ENCODE assay signal across 9 cellular contexts in genomic region chr7:137169282-137169698, GRCh38.
DNase-seq lines count a peak whose midpoint lies in the region; ATAC-seq, FAIRE-seq and TF ChIP-seq lines count a peak whose summit lies in the region.
"Had no signal": no experiment of that assay in that cellular context is flagged by ENCODE, and none has a peak within 500 bp of the region (broad histone marks: within the 10 kb centered on the region; RNA-seq: fewer than 3 reads in every experiment).

No MANE protein-coding gene starts in this region.

- TF ChIP-seq CTCF in A549 (IDR thresholded peaks at IDR 0.05) (0 out of 3 replicates have a peak, but pooled peaks have one; percentile 11), HFFc6 (IDR thresholded peaks at IDR 0.05) (peak; percentile 86), colonic mucosa (IDR thresholded peaks at IDR 0.05) (peak; percentile 32), liver (IDR thresholded peaks at IDR 0.05; ENCODE audit: low read depth, low read length, missing input control) (peak; percentile 91)

- no peak for TF ChIP-seq EP300 in A549 (IDR thresholded peaks at IDR 0.05)

- H3K4me3 Mint-ChIP-seq in HFFc6, result no peak overlapping the region
- no peak overlapping the region for H3K4me3 Mint-ChIP-seq in activated CD4-positive, alpha-beta T cell treated with anti-CD3 and anti-CD28 coated beads for 36 hours
- H3K4me3 Mint-ChIP-seq: CD4-positive, CD25-positive, alpha-beta regulatory T cell had no signal

- TF ChIP-seq POLR2A in A549 (IDR thresholded peaks at IDR 0.05; ENCODE audit: low read length), result no peak

- TF ChIP-seq RAD21 in A549 (conservative IDR thresholded peaks at IDR 0.05 in 1 of 2, IDR thresholded peaks at IDR 0.05 in 1 of 2) (peak in 1 of 2 experiments; percentile 51; a peak in 3 of 5 replicates), liver (IDR thresholded peaks at IDR 0.05) (peak; percentile 99 to 100)

- no peaks in the 10 kb centered on the region for H3K27me3 ChIP-seq in colonic mucosa
- peaks cover 0 to 3% (median 0%) of the 10 kb centered on the region in 4 donors for H3K27me3 ChIP-seq in liver (ENCODE audit: control insufficient read depth in 4 of 4, insufficient read depth in 4 of 4, low read length in 3 of 4)

- peaks cover 23% of the 10 kb centered on the region for H3K4me1 Mint-ChIP-seq in HFFc6 (ENCODE audit: low read depth)
- no peaks in the 10 kb centered on the region for H3K4me1 Mint-ChIP-seq in activated CD4-positive, alpha-beta T cell treated with anti-CD3 and anti-CD28 coated beads for 36 hours
- H3K4me1 Mint-ChIP-seq: CD4-positive, CD25-positive, alpha-beta regulatory T cell had no signal

- H3K27ac ChIP-seq in A549 (no peak overlapping the region), colonic mucosa (no peak overlapping the region), liver (ENCODE audit: low read depth in 1 of 2, low read length in 2 of 2) (no peak overlapping the region)

- H3K9ac ChIP-seq in colonic mucosa (ENCODE audit: low read depth in 2 of 2, low read length in 2 of 2), result no peak overlapping the region
- no peak overlapping the region for H3K9ac ChIP-seq in liver (ENCODE audit: low read depth in 1 of 2, low read length in 2 of 2)

- peak in 1 of 2 experiments; percentile 58 for DNase-seq in A549 (ENCODE audit: low read depth in 1 of 2, low spot score in 1 of 2)
- DNase-seq in HFFc6, result peak; percentile 58
- peak; percentile 85 for DNase-seq in NCI-H82 (lab: John Stamatoyannopoulos, UW)
- DNase-seq in colonic mucosa, result peak; percentile 38
- no peak for DNase-seq in stimulated activated CD4-positive, alpha-beta T cell treated with anti-CD3 and anti-CD28 coated beads, Interleukin-2, amount 100 ng/mL, for 48 hours
- no peak for DNase-seq in stimulated activated CD4-positive, alpha-beta T cell treated with anti-CD3 and anti-CD28 coated beads, Interleukin-12 subunit alpha, Interleukin-12 subunit beta, amount 100 ng/mL, for 4 hours
- no peak for DNase-seq in activated CD4-positive, alpha-beta T cell treated with anti-CD3 and anti-CD28 coated beads for 36 hours
- DNase-seq: CD4-positive, CD25-positive, alpha-beta regulatory T cell had no signal

- CTCF ChIA-PET in A549 (lab: Yijun Ruan, JAX), result interaction anchor here (0.9 to 1.0 kb wide), 2 partner anchors 50 to 423 kb away, joined by 3 to 4 read pairs; no protein-coding TSS in a partner anchor
- CTCF ChIA-PET in activated CD4-positive, alpha-beta T cell treated with anti-CD3 and anti-CD28 coated beads for 36 hours (lab: Charles Lee), result no interaction called here

- H3K27ac Mint-ChIP-seq in HFFc6, result no peak overlapping the region
- H3K27ac Mint-ChIP-seq in activated CD4-positive, alpha-beta T cell treated with anti-CD3 and anti-CD28 coated beads for 36 hours, result no peak overlapping the region
- H3K27ac Mint-ChIP-seq: CD4-positive, CD25-positive, alpha-beta regulatory T cell had no signal

- H3K4me1 ChIP-seq in A549, result no peaks in the 10 kb centered on the region
- no peaks in the 10 kb centered on the region for H3K4me1 ChIP-seq in colonic mucosa
- H3K4me1 ChIP-seq in liver (ENCODE audit: control insufficient read depth in 4 of 4, insufficient read depth in 4 of 4, low read length in 3 of 4), result no peaks in the 10 kb centered on the region

- H3K36me3 ChIP-seq in colonic mucosa (no peaks in the 10 kb centered on the region), liver (ENCODE audit: control insufficient read depth in 4 of 4, insufficient read depth in 3 of 4, low read depth in 1 of 4, low read length in 3 of 4) (no peaks in the 10 kb centered on the region)

- no peaks in the 10 kb centered on the region for H3K36me3 Mint-ChIP-seq in HFFc6 (ENCODE audit: low read depth)
- no peaks in the 10 kb centered on the region for H3K36me3 Mint-ChIP-seq in activated CD4-positive, alpha-beta T cell treated with anti-CD3 and anti-CD28 coated beads for 36 hours (ENCODE audit: low read depth)
- H3K36me3 Mint-ChIP-seq: CD4-positive, CD25-positive, alpha-beta regulatory T cell had no signal

- no peaks in the 10 kb centered on the region for H3K27me3 Mint-ChIP-seq in HFFc6 (ENCODE audit: insufficient read depth)
- no peaks in the 10 kb centered on the region for H3K27me3 Mint-ChIP-seq in activated CD4-positive, alpha-beta T cell treated with anti-CD3 and anti-CD28 coated beads for 36 hours
- H3K27me3 Mint-ChIP-seq: CD4-positive, CD25-positive, alpha-beta regulatory T cell had no signal

- intact Hi-C loops in colonic mucosa (cut with DNase I), result loop anchor here (5.0 kb wide), 1 partner anchor 283 kb away; no protein-coding TSS in a partner anchor
- intact Hi-C loops in activated CD4-positive, alpha-beta T cell treated with anti-CD3 and anti-CD28 coated beads for 36 hours (cut with DNase I, micrococcal nuclease), result no loop called here

- H3K4me2 ChIP-seq in A549, result no peak overlapping the region

- no peak overlapping the region for H3K4me3 ChIP-seq in A549
- H3K4me3 ChIP-seq in colonic mucosa, result no peak overlapping the region
- no peak overlapping the region for H3K4me3 ChIP-seq in liver (ENCODE audit: low read depth in 1 of 3, low read length in 3 of 3)

- H3K9me3 Mint-ChIP-seq in HFFc6, result no peaks in the 10 kb centered on the region
- H3K9me3 Mint-ChIP-seq in activated CD4-positive, alpha-beta T cell treated with anti-CD3 and anti-CD28 coated beads for 36 hours (ENCODE audit: low read depth), result peaks cover 3% of the 10 kb centered on the region

- H3K9me3 ChIP-seq in A549, result 0 out of 3 replicates have a peak, but pooled peaks cover 1% of the 10 kb centered on the region
- H3K9me3 ChIP-seq in colonic mucosa, result no peaks in the 10 kb centered on the region
- no peaks in the 10 kb centered on the region for H3K9me3 ChIP-seq in liver (ENCODE audit: control insufficient read depth in 4 of 4, low read length in 3 of 4)

- peak; percentile 59 to 71; a peak in 3 of 6 replicates for ATAC-seq in A549
- ATAC-seq in activated CD4-positive, alpha-beta T cell treated with anti-CD3 and anti-CD28 coated beads for 36 hours, result no peak

- 9% methylated on average over 8 of the region's 8 CpGs for WGBS in A549 (ENCODE audit: missing lambda C conversion rate)
- 14% methylated on average over 8 of the region's 8 CpGs for WGBS in liver

- FAIRE-seq in A549 (lab: Jason Lieb, UNC), result no peak

- POLR2A ChIA-PET in A549 (lab: Yijun Ruan, JAX), result no interaction called here
- POLR2A ChIA-PET in activated CD4-positive, alpha-beta T cell treated with anti-CD3 and anti-CD28 coated beads for 36 hours (lab: Charles Lee), result no interaction called here

TF ChIP-seq in A549, 52 proteins besides CTCF, POLR2A, EP300 and RAD21:
- TF ChIP-seq SMC3 (IDR thresholded peaks at IDR 0.05) (0 out of 3 replicates have a peak, but pooled peaks have one; percentile 20), HMGXB4 (CRISPR knock-in tag; IDR thresholded peaks at IDR 0.05; ENCODE audit: borderline replicate concordance) (no peak)
TF ChIP-seq in A549: peak in this region for 1.

TF ChIP-seq in liver, 16 proteins besides CTCF, POLR2A, EP300 and RAD21:
- no peak for TF ChIP-seq ZBTB33 (IDR thresholded peaks at IDR 0.05)
- no peak for TF ChIP-seq NR2F2 (IDR thresholded peaks at IDR 0.05)
- no peak for TF ChIP-seq GABPA (IDR thresholded peaks at IDR 0.05 in 1 of 2, conservative IDR thresholded peaks at IDR 0.05 in 1 of 2)
- TF ChIP-seq HNF4A (conservative IDR thresholded peaks at IDR 0.05), result no peak
- peak; percentile 49 to 71 for TF ChIP-seq RXRA (IDR thresholded peaks at IDR 0.05)
- TF ChIP-seq SP1 (IDR thresholded peaks at IDR 0.05), result no peak

Comparison
In these comparisons a context has a peak if more than half of its experiments do, and no peak if none do; other contexts are left out.
1. DNase-seq: peak in HFFc6 (single experiment), NCI-H82 (single experiment) and colonic mucosa (single experiment); none in stimulated activated CD4-positive, alpha-beta T cell treated with anti-CD3 and anti-CD28 coated beads, Interleukin-2, amount 100 ng/mL, for 48 hours (0 of 2), stimulated activated CD4-positive, alpha-beta T cell treated with anti-CD3 and anti-CD28 coated beads, Interleukin-12 subunit alpha, Interleukin-12 subunit beta, amount 100 ng/mL, for 4 hours (single experiment) and activated CD4-positive, alpha-beta T cell treated with anti-CD3 and anti-CD28 coated beads for 36 hours (single experiment).
2. CTCF ChIP-seq: peak in every context shown above with its lines; median percentile 91 in liver; 86 in HFFc6; 32 in colonic mucosa; 11 in A549.